11 cellular contexts compared by ENCODE assay signal in genomic region chr3:16536344-16536663, GRCh38. TPM values are rescaled to one million over a fixed set of nuclear protein-coding genes. Genes with fewer than 3 reads are reported as not detected.
A peak's percentile ranks its signal among the peaks of the same experiment; 100 is the strongest.
DNase-seq lines count a peak whose midpoint lies in the region; ATAC-seq and TF ChIP-seq lines count a peak whose summit lies in the region.
"Had no signal": no experiment of that assay in that cellular context is flagged by ENCODE, and none has a peak within 500 bp of the region (broad histone marks: within the 10 kb centered on the region; RNA-seq: fewer than 3 reads in every experiment).

No MANE protein-coding gene starts in this region.

- H4K5ac ChIP-seq in IMR-90 (ENCODE audit: low read depth, low read length): no peak overlapping the region

- no TSS peak for BruUV-seq in Caco-2 (replicated peaks; lab: Mats Ljungman, UMichigan)
- no TSS peak for BruUV-seq in IMR-90 (replicated peaks; lab: Mats Ljungman, UMichigan)

- H3K36me3 ChIP-seq in Caco-2 (ENCODE audit: control insufficient read depth, insufficient read depth, low read length) (no peaks in the 10 kb centered on the region), IMR-90 (ENCODE audit: control insufficient read depth, insufficient read depth, low read length) (no peaks in the 10 kb centered on the region), iPS-20b (ENCODE audit: insufficient read depth, low read depth, low read length) (no peaks in the 10 kb centered on the region)
- H3K36me3 ChIP-seq: BE2C had no signal

- H3K9ac ChIP-seq in IMR-90 (ENCODE audit: low read depth, low read length): no peak overlapping the region
- H3K9ac ChIP-seq in iPS-20b (ENCODE audit: low read depth, low read length): no peak overlapping the region

- H3K79me1 ChIP-seq in IMR-90 (ENCODE audit: low read depth in 1 of 2, low read length in 2 of 2): no peaks in the 10 kb centered on the region

- CTCF ChIA-PET in Caco-2 (lab: Charles Lee): interaction anchor here (0.9 to 1.1 kb wide), 2 partner anchors 19 to 246 kb away, joined by 3 to 5 read pairs; no protein-coding TSS in a partner anchor
- CTCF ChIA-PET in IMR-90 (lab: Yijun Ruan, JAX): interaction anchor here (1.0 kb wide), 1 partner anchor 17 kb away, joined by 3 read pairs; no protein-coding TSS in a partner anchor

- in situ Hi-C loops in IMR-90 (cut with MboI; ENCODE audit: low sequenced_read_pairs): loop anchor here (25.0 kb wide), 1 partner anchor 699 kb away; no protein-coding TSS in a partner anchor

- H2BK20ac ChIP-seq in IMR-90 (ENCODE audit: low read depth, low read length): no peak overlapping the region

- no peak for ATAC-seq in IMR-90 (ENCODE audit: low read depth)
- ATAC-seq in stimulated activated memory B cell treated with anti-CD40 and anti-IgM and Interleukin-4, amounts not matched to agents 10 μg/mL and 1 μg/mL and 100 μg/mL, for 72 hours: no peak
- ATAC-seq in GM19328 (IDR thresholded peaks at IDR 0.05; ENCODE audit: unreplicated experiment): no peak
- ATAC-seq: CD8-positive, alpha-beta T cell had no signal

- intact Hi-C loops in Caco-2 (cut with micrococcal nuclease; ENCODE audit: unreplicated experiment) (no loop called here), IMR-90 (cut with micrococcal nuclease) (no loop called here)

- H3K4ac ChIP-seq in IMR-90 (ENCODE audit: low read depth, low read length): no peak overlapping the region

- no peaks in the 10 kb centered on the region for H3K9me3 Mint-ChIP-seq in Caco-2 (ENCODE audit: unreplicated experiment)
- H3K9me3 Mint-ChIP-seq in stimulated activated memory B cell treated with anti-CD40 and anti-IgM and Interleukin-4, amounts not matched to agents 10 μg/mL and 1 μg/mL and 100 μg/mL, for 72 hours: no peaks in the 10 kb centered on the region
- H3K9me3 Mint-ChIP-seq: CD8-positive, alpha-beta T cell had no signal

- H2AFZ ChIP-seq in IMR-90 (replicated peaks; ENCODE audit: low read length, poor library complexity): peak overlapping the region; percentile 68

- H3K4me2 ChIP-seq in IMR-90 (ENCODE audit: low read depth, low read length): no peak overlapping the region

- dilution Hi-C loops in IMR-90 (cut with HindIII; ENCODE audit: low sequenced_read_pairs, unreplicated experiment): loop anchor here (25.0 kb wide), 1 partner anchor 249 kb away; no protein-coding TSS in a partner anchor

- H3K9me3 ChIP-seq in Caco-2 (no peaks in the 10 kb centered on the region), IMR-90 (ENCODE audit: control insufficient read depth, insufficient read depth, low read length) (no peaks in the 10 kb centered on the region), iPS-20b (ENCODE audit: insufficient read depth, low read depth, low read length) (no peaks in the 10 kb centered on the region)
- H3K9me3 ChIP-seq: BE2C had no signal

- no peak for TF ChIP-seq POLR2A in IMR-90 (IDR thresholded peaks at IDR 0.05; ENCODE audit: low read depth, low read length)

- DNase-seq in Caco-2 (no peak), IMR-90 (no peak), NCI-H1092 (lab: John Stamatoyannopoulos, UW) (no peak)
- no peak for DNase-seq in stimulated activated CD4-positive, alpha-beta T cell treated with anti-CD3 and anti-CD28 coated beads, Interleukin-4, amount 100 ng/mL, for 24 hours
- DNase-seq: BE2C; CD8-positive, alpha-beta T cell; NCI-H1694 treated with DMSO at 0.1 percent for 48 hours; NK-92 treated with Interleukin-12 subunit alpha and Interleukin-12 subunit beta, amount 100 ng/mL, for 24 hours had no signal

- H4K20me1 ChIP-seq in IMR-90 (ENCODE audit: insufficient read depth, low read length): no peaks in the 10 kb centered on the region

- no CpG with 5 or more reads among the region's 4 CpGs for WGBS in IMR-90 (ENCODE audit: extremely low coverage in 2 of 2, insufficient read length in 1 of 2), 2 experiments

- H3K4me1 Mint-ChIP-seq in Caco-2 (ENCODE audit: low read depth, unreplicated experiment): no peaks in the 10 kb centered on the region
- H3K4me1 Mint-ChIP-seq in stimulated activated memory B cell treated with anti-CD40 and anti-IgM and Interleukin-4, amounts not matched to agents 10 μg/mL and 1 μg/mL and 100 μg/mL, for 72 hours: peaks cover 5% of the 10 kb centered on the region

- H3K23ac ChIP-seq in IMR-90 (ENCODE audit: low read depth, low read length): no peak overlapping the region

- no peak overlapping the region for H2AK9ac ChIP-seq in IMR-90 (replicated peaks; ENCODE audit: low read depth, low read length, poor library complexity)

- H2BK120ac ChIP-seq in IMR-90 (ENCODE audit: low read depth, low read length): no peak overlapping the region

- H3K4me3 ChIP-seq in Caco-2 (ENCODE audit: low read depth, low read length) (peak overlapping the region; percentile 36), IMR-90 (ENCODE audit: insufficient read depth, low read depth, low read length) (no peak overlapping the region), iPS-20b (ENCODE audit: low read length) (0 out of 2 replicates have a peak overlapping the region, but pooled peaks have one; percentile 15)

- no peak overlapping the region; the same call in 1 of the 2 replicates for H3K14ac ChIP-seq in IMR-90 (replicated peaks; ENCODE audit: low read depth, low read length)

- H3K27me3 ChIP-seq in Caco-2 (replicated peaks; ENCODE audit: control insufficient read depth, insufficient read depth, low read length): no peaks in the 10 kb centered on the region
- H3K27me3 ChIP-seq in IMR-90 (ENCODE audit: control insufficient read depth, insufficient read depth, low read length): peaks cover 40% of the 10 kb centered on the region
- H3K27me3 ChIP-seq in iPS-20b (ENCODE audit: insufficient read depth, low read length): no peaks in the 10 kb centered on the region
- H3K27me3 ChIP-seq: BE2C had no signal

- no peak overlapping the region for H4K91ac ChIP-seq in IMR-90 (ENCODE audit: insufficient read depth, low read depth, low read length)

- POLR2A ChIA-PET in Caco-2 (lab: Charles Lee) (no interaction called here), IMR-90 (lab: Charles Lee; ENCODE audit: unreplicated experiment) (no interaction called here)

- TF ChIP-seq RAD21 in IMR-90 (IDR thresholded peaks at IDR 0.05; ENCODE audit: low read length): no peak

- H3K4me1 ChIP-seq in Caco-2: no peaks in the 10 kb centered on the region
- H3K4me1 ChIP-seq in IMR-90 (ENCODE audit: control insufficient read depth, insufficient read depth, low read length): no peaks in the 10 kb centered on the region
- peaks cover 16% of the 10 kb centered on the region; the same call in 1 of the 2 replicates for H3K4me1 ChIP-seq in iPS-20b (ENCODE audit: insufficient read depth, low read length)
- H3K4me1 ChIP-seq: BE2C had no signal

- no peak overlapping the region for H2BK15ac ChIP-seq in IMR-90 (ENCODE audit: low read depth, low read length)

- H3K27ac Mint-ChIP-seq in Caco-2 (ENCODE audit: unreplicated experiment): peak overlapping the region; percentile 59
- no peak overlapping the region for H3K27ac Mint-ChIP-seq in stimulated activated memory B cell treated with anti-CD40 and anti-IgM and Interleukin-4, amounts not matched to agents 10 μg/mL and 1 μg/mL and 100 μg/mL, for 72 hours
- H3K27ac Mint-ChIP-seq: CD8-positive, alpha-beta T cell had no signal

- no peak overlapping the region for H2AK5ac ChIP-seq in IMR-90 (ENCODE audit: low read depth, low read length)

- H3K9me1 ChIP-seq in IMR-90 (ENCODE audit: insufficient read depth, low read length): peaks cover 4% of the 10 kb centered on the region; the same call in 1 of the 2 replicates

- no peak overlapping the region for H3K56ac ChIP-seq in IMR-90 (ENCODE audit: extremely low read depth, insufficient read depth, low read length)

- H3K27ac ChIP-seq in IMR-90 (ENCODE audit: insufficient read depth, low read length) (no peak overlapping the region), iPS-20b (ENCODE audit: low read length) (no peak overlapping the region)

- H3K18ac ChIP-seq in IMR-90 (ENCODE audit: low read depth, low read length): no peak overlapping the region

- TF ChIP-seq CTCF in Caco-2 (IDR thresholded peaks at IDR 0.05; ENCODE audit: insufficient read depth in 1 of 2, low read depth in 1 of 2, low read length in 1 of 2, severe bottlenecking in 1 of 2, unreplicated experiment in 1 of 2): no peak
- TF ChIP-seq CTCF in IMR-90 (conservative IDR thresholded peaks at IDR 0.05; ENCODE audit: low read depth, low read length): no peak

- H3K27me3 Mint-ChIP-seq in Caco-2 (ENCODE audit: insufficient read depth, unreplicated experiment): peaks cover 15% of the 10 kb centered on the region
- peaks cover 55% of the 10 kb centered on the region for H3K27me3 Mint-ChIP-seq in stimulated activated memory B cell treated with anti-CD40 and anti-IgM and Interleukin-4, amounts not matched to agents 10 μg/mL and 1 μg/mL and 100 μg/mL, for 72 hours

- H2BK5ac ChIP-seq in IMR-90 (ENCODE audit: low read depth, low read length, poor library complexity, severe bottlenecking): no peak overlapping the region

- H4K8ac ChIP-seq in IMR-90 (ENCODE audit: low read depth in 2 of 2, low read length in 2 of 2): no peak overlapping the region

- peak overlapping the region; percentile 80 for H3K4me3 Mint-ChIP-seq in Caco-2 (ENCODE audit: unreplicated experiment)
- peak overlapping the region; percentile 22 for H3K4me3 Mint-ChIP-seq in stimulated activated memory B cell treated with anti-CD40 and anti-IgM and Interleukin-4, amounts not matched to agents 10 μg/mL and 1 μg/mL and 100 μg/mL, for 72 hours
- H3K4me3 Mint-ChIP-seq: CD8-positive, alpha-beta T cell had no signal

- H3K36me3 Mint-ChIP-seq in Caco-2 (ENCODE audit: insufficient read depth, unreplicated experiment): no peaks in the 10 kb centered on the region
- H3K36me3 Mint-ChIP-seq in stimulated activated memory B cell treated with anti-CD40 and anti-IgM and Interleukin-4, amounts not matched to agents 10 μg/mL and 1 μg/mL and 100 μg/mL, for 72 hours: no peaks in the 10 kb centered on the region
- H3K36me3 Mint-ChIP-seq: CD8-positive, alpha-beta T cell had no signal

TF ChIP-seq in IMR-90, 13 proteins besides CTCF, POLR2A, EP300 and RAD21 (continues in another document):
- TF ChIP-seq FOS (IDR thresholded peaks at IDR 0.05; ENCODE audit: low read depth, low read length): no peak
- no peak for TF ChIP-seq MAZ (IDR thresholded peaks at IDR 0.05; ENCODE audit: borderline replicate concordance, low read depth, low read length)
- TF ChIP-seq SMC3 (IDR thresholded peaks at IDR 0.05; ENCODE audit: low read depth, low read length): no peak
- TF ChIP-seq USF2 (IDR thresholded peaks at IDR 0.05; ENCODE audit: low read depth, low read length): no peak
- no peak for TF ChIP-seq RFX5 (IDR thresholded peaks at IDR 0.05; ENCODE audit: low read depth, low read length)

RNA-seq across cellular contexts. Expression of gene RFTN1, which starts 22.8 kb away (rescaled TPM):
- 8.3 and 10.2 TPM in 2 replicates for total RNA-seq in Caco-2 (2022)
- total RNA-seq in IMR-90 (2012; rRNA removed): 52.0 and 52.2 TPM in 2 replicates
- 44.8 and 45.0 TPM in 2 replicates for polyA plus RNA-seq in IMR-90 (2012; rRNA removed)
- polyA plus RNA-seq in IMR-90 (2012; cell fraction: cytosol; rRNA removed): 37.9 and 67.2 TPM in 2 replicates
- polyA plus RNA-seq in IMR-90 (2012; cell fraction: nucleus; rRNA removed; ENCODE audit: low replicate concordance): 19.1 and 28.3 TPM in 2 replicates
